ENCODE assay signal across 8 cellular contexts in genomic region chr16:28553776-28554633, GRCh38. TPM values are rescaled to one million over a fixed set of nuclear protein-coding genes. Genes with fewer than 3 reads are reported as not detected.
A peak's percentile ranks its signal among the peaks of the same experiment; 100 is the strongest.
DNase-seq lines count a peak whose midpoint lies in the region; ATAC-seq lines count a peak whose summit lies in the region.

Gene SGF29 (plus strand): TSS chr16:28553920. CDS start chr16:28581070, 27,150 bp downstream.

- H3K4me3 ChIP-seq in NT2/D1 (ENCODE audit: insufficient read length, low read depth) (peak within 1 kb of the TSS; percentile 79), endocrine pancreas (ENCODE audit: control insufficient read depth, insufficient read depth, low read length) (peak within 1 kb of the TSS; percentile 56)

- no peaks in the 10 kb centered on the region for H3K27me3 Mint-ChIP-seq in activated CD8-positive, alpha-beta memory T cell treated with anti-CD3 and anti-CD28 coated beads, Interleukin-2, amount 10 ng/mL, durations not matched to agents 7 days and 5 days

- H3K9ac ChIP-seq in NT2/D1 (ENCODE audit: insufficient read length, low read depth) (peak within 1 kb of the TSS; percentile 89), endocrine pancreas (ENCODE audit: control insufficient read depth, insufficient read depth, low read length) (peak within 1 kb of the TSS; percentile 90)

- CTCF ChIA-PET in activated CD8-positive, alpha-beta memory T cell treated with anti-CD3 and anti-CD28 coated beads, Interleukin-2, amount 10 ng/mL, durations not matched to agents 7 days and 5 days (lab: Charles Lee), result interaction anchor here (1.0 to 1.7 kb wide), 5 partner anchors 18 to 69 kb away, joined by 3 to 4 read pairs (median 3); partner anchors contain the start of gene IL27

- H3K4me3 Mint-ChIP-seq in activated CD8-positive, alpha-beta memory T cell treated with anti-CD3 and anti-CD28 coated beads, Interleukin-2, amount 10 ng/mL, durations not matched to agents 7 days and 5 days, result peak within 1 kb of the TSS; percentile 81

- peaks cover 18% of the 10 kb centered on the region for H3K36me3 Mint-ChIP-seq in activated CD8-positive, alpha-beta memory T cell treated with anti-CD3 and anti-CD28 coated beads, Interleukin-2, amount 10 ng/mL, durations not matched to agents 7 days and 5 days

- H3K27ac Mint-ChIP-seq in activated CD8-positive, alpha-beta memory T cell treated with anti-CD3 and anti-CD28 coated beads, Interleukin-2, amount 10 ng/mL, durations not matched to agents 7 days and 5 days, result peak within 1 kb of the TSS; percentile 98

- H3K9me3 ChIP-seq in NT2/D1 (ENCODE audit: insufficient read depth, low read length), result no peaks in the 10 kb centered on the region
- no peaks in the 10 kb centered on the region for H3K9me3 ChIP-seq in endocrine pancreas (ENCODE audit: control insufficient read depth, low read length)

- peak; percentile 58 for ATAC-seq in GM21367 (IDR thresholded peaks at IDR 0.05; ENCODE audit: unreplicated experiment)
- peak; percentile 90 for ATAC-seq in activated CD8-positive, alpha-beta memory T cell treated with anti-CD3 and anti-CD28 coated beads, Interleukin-2, amount 10 ng/mL, durations not matched to agents 7 days and 5 days

- in situ Hi-C loops in Caki2 (cut with HindIII; ENCODE audit: low pct_unique_long_range_greater_than_20kb, low sequenced_read_pairs), result no loop called here

- DNase-seq in Caki2 (ENCODE audit: low read depth) (peak; percentile 93), HUDEP-2 (lab: John Stamatoyannopoulos, UW; ENCODE audit: unreplicated experiment in 76 of 76) (peak in 75 of 76 experiments; percentile 30 to 94 (median 82)), NT2/D1 (ENCODE audit: low read depth, low spot score) (peak; percentile 85), mesenteric fat pad (ENCODE audit: low spot score) (peak; percentile 96)
- peak; percentile 96 for DNase-seq in activated CD8-positive, alpha-beta memory T cell treated with anti-CD3 and anti-CD28 coated beads, Interleukin-2, amount 10 ng/mL, durations not matched to agents 7 days and 5 days
- peak; percentile 82 for DNase-seq in stimulated activated CD8-positive, alpha-beta memory T cell treated with anti-CD3 and anti-CD28 coated beads, Interleukin-15, amount 100 ng/mL, for 24 hours (ENCODE audit: low read depth)

- no peaks in the 10 kb centered on the region for H3K9me3 Mint-ChIP-seq in activated CD8-positive, alpha-beta memory T cell treated with anti-CD3 and anti-CD28 coated beads, Interleukin-2, amount 10 ng/mL, durations not matched to agents 7 days and 5 days (ENCODE audit: low read depth)

- H3K4me1 Mint-ChIP-seq in activated CD8-positive, alpha-beta memory T cell treated with anti-CD3 and anti-CD28 coated beads, Interleukin-2, amount 10 ng/mL, durations not matched to agents 7 days and 5 days, result peaks cover 26% of the 10 kb centered on the region

- H3K36me3 ChIP-seq in NT2/D1 (ENCODE audit: insufficient read depth, insufficient read length, low read length) (peaks cover 18% of the 10 kb centered on the region), endocrine pancreas (ENCODE audit: control insufficient read depth, insufficient read depth, low read length) (no peaks in the 10 kb centered on the region)

- H3K27me3 ChIP-seq in NT2/D1 (ENCODE audit: insufficient read depth, insufficient read length) (no peaks in the 10 kb centered on the region), endocrine pancreas (ENCODE audit: control insufficient read depth, insufficient read depth, low read length) (no peaks in the 10 kb centered on the region)

- peaks cover 2% of the 10 kb centered on the region for H3K4me1 ChIP-seq in NT2/D1 (ENCODE audit: insufficient read depth, insufficient read length)
- no peaks in the 10 kb centered on the region for H3K4me1 ChIP-seq in endocrine pancreas (ENCODE audit: control insufficient read depth, insufficient read depth, low read length)

RNA-seq across cellular contexts. Expression of gene SGF29, which starts in this region (rescaled TPM):
- 7.1 and 17.2 TPM in 2 replicates for total RNA-seq in Caki2 (2014; rRNA removed; shearing (Covaris generic); ENCODE audit: low replicate concordance)
- 10 to 100 TPM; 36.4 to 39.9 TPM for total RNA-seq in activated CD8-positive, alpha-beta memory T cell treated with anti-CD3 and anti-CD28 coated beads, Interleukin-2, amount 10 ng/mL, durations not matched to agents 7 days and 5 days
- 16.6 TPM for total RNA-seq in mesenteric fat pad

Comparison
In these comparisons a context has a peak if more than half of its experiments do, and no peak if none do; other contexts are left out.
1. Peak in every context shown above with its lines: DNase-seq, ATAC-seq and H3K4me3 ChIP-seq.